9 cellular contexts compared by ENCODE assay signal in the genomic region with DNA sequence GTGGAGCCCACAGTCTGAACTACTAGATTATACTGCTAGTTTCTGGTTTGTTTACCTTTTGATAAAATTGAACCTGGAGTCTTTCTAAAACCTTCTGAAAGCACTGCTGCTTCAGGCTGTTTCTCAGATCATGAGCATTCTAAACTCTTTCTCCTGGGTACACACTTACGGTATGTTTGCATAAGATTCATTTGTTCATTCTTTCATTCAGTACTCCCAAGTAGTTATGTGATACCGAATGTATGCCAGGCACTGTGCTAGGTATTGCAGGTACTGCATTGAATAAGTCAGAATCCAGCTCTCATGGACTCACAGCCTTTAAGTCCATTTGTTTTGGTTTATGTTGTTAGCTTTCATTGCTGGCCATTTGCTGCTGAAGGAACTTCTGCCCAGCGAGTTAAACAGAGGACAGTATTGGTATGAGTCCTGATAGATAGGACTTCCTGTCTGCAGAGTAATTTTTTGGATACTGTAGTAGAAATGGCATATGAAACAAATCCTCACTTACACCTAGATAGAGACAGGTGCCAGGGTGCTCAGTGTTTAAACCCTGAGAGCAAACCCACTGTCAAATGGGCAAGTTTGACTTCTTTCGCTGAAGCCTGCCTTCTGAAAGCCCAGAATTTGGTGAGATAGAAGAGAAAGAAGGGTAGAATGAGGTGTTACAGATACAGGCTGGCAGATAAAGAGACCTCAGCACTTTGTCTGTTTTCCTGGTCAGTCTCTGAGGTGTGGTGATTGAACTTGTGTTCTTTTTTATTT. TPM values are rescaled to one million over a fixed set of nuclear protein-coding genes. Genes with fewer than 3 reads are reported as not detected.
DNase-seq lines count a peak whose midpoint lies in the region; ATAC-seq and TF ChIP-seq lines count a peak whose summit lies in the region.
"Had no signal": no experiment of that assay in that cellular context is flagged by ENCODE, and none has a peak within 500 bp of the region (broad histone marks: within the 10 kb centered on the region; RNA-seq: fewer than 3 reads in every experiment).

No MANE protein-coding gene starts in this region.

- no peak for ATAC-seq in HG03521 (IDR thresholded peaks at IDR 0.05; ENCODE audit: unreplicated experiment)
- no peak for ATAC-seq in HG03457 (IDR thresholded peaks at IDR 0.05; ENCODE audit: unreplicated experiment)

- H3K36me3 ChIP-seq in Caco-2 (ENCODE audit: control insufficient read depth, insufficient read depth, low read length): no peaks in the 10 kb centered on the region
- H3K36me3 ChIP-seq in OCI-LY1 (ENCODE audit: insufficient read depth, low read length): peaks cover 39% of the 10 kb centered on the region; the same call in 1 of the 2 replicates
- H3K36me3 ChIP-seq in endocrine pancreas (ENCODE audit: control insufficient read depth, insufficient read depth, low read length): no peaks in the 10 kb centered on the region
- no peaks in the 10 kb centered on the region for H3K36me3 ChIP-seq in ovary

- H3K4me3 Mint-ChIP-seq in Caco-2 (ENCODE audit: unreplicated experiment): peak overlapping the region; percentile 91

- H3K4me2 ChIP-seq in OCI-LY1 (ENCODE audit: low read length): peak overlapping the region; percentile 99

- no peaks in the 10 kb centered on the region for H4K20me1 ChIP-seq in OCI-LY1 (ENCODE audit: insufficient read depth, low read length)

- H3K9me2 ChIP-seq in OCI-LY1 (ENCODE audit: low read depth, low read length): no peaks in the 10 kb centered on the region

- H3F3A ChIP-seq in OCI-LY1 (ENCODE audit: insufficient read depth, low read length): peaks cover 23% of the 10 kb centered on the region

- intact Hi-C loops in Caco-2 (cut with micrococcal nuclease; ENCODE audit: unreplicated experiment): loop anchor here (2.0 kb wide), 1 partner anchor 19 kb away; no protein-coding TSS in a partner anchor
- intact Hi-C loops in ovary (cut with DNase I): loop anchor here in 2 of 4 donors (5.0 to 10.0 kb wide), 2 partner anchors 101 to 114 kb away; no protein-coding TSS in a partner anchor

- H3K27ac ChIP-seq in OCI-LY1 (ENCODE audit: low read depth, low read length, poor library complexity, severe bottlenecking): peak overlapping the region; percentile 99
- peak overlapping the region in 1 of 2 donors; percentile 93 for H3K27ac ChIP-seq in ovary

- H3K9me3 Mint-ChIP-seq in Caco-2 (ENCODE audit: unreplicated experiment): no peaks in the 10 kb centered on the region

- H3K27ac Mint-ChIP-seq in Caco-2 (ENCODE audit: unreplicated experiment): peak overlapping the region; percentile 78

- H3K27me3 ChIP-seq in Caco-2 (replicated peaks; ENCODE audit: control insufficient read depth, insufficient read depth, low read length): no peaks in the 10 kb centered on the region
- H3K27me3 ChIP-seq in OCI-LY1 (ENCODE audit: insufficient read depth, low read length): no peaks in the 10 kb centered on the region
- no peaks in the 10 kb centered on the region for H3K27me3 ChIP-seq in endocrine pancreas (ENCODE audit: control insufficient read depth, insufficient read depth, low read length)
- H3K27me3 ChIP-seq in ovary: no peaks in the 10 kb centered on the region

- peak overlapping the region; percentile 99 for H3K9ac ChIP-seq in OCI-LY1 (ENCODE audit: low read length)
- H3K9ac ChIP-seq in endocrine pancreas (ENCODE audit: control insufficient read depth, insufficient read depth, low read length): no peak overlapping the region

- H3K4me3 ChIP-seq in Caco-2 (ENCODE audit: low read depth, low read length) (peak overlapping the region; percentile 67), OCI-LY1 (ENCODE audit: low read depth, low read length, poor library complexity, severe bottlenecking) (peak overlapping the region; percentile 97), endocrine pancreas (ENCODE audit: control insufficient read depth, insufficient read depth, low read length) (peak overlapping the region; percentile 89), ovary (peak overlapping the region; percentile 13)

- DNase-seq in Caco-2: no peak
- DNase-seq in ovary: no peak
- DNase-seq in NOMO-1 treated with DMSO at 0.1 percent for 48 hours (lab: John Stamatoyannopoulos, UW; ENCODE audit: unreplicated experiment): no peak
- no peak for DNase-seq in NCI-H774 (lab: John Stamatoyannopoulos, UW)

- peaks cover 26% of the 10 kb centered on the region for H3K4me1 ChIP-seq in Caco-2
- H3K4me1 ChIP-seq in OCI-LY1 (ENCODE audit: insufficient read depth, low read length, severe bottlenecking): peaks cover 73% of the 10 kb centered on the region
- H3K4me1 ChIP-seq in endocrine pancreas (ENCODE audit: control insufficient read depth, insufficient read depth, low read length): peaks cover 28% of the 10 kb centered on the region
- H3K4me1 ChIP-seq in ovary (ENCODE audit: insufficient read depth): peaks cover 21% of the 10 kb centered on the region

- peaks cover 45% of the 10 kb centered on the region for H3K79me2 ChIP-seq in OCI-LY1 (ENCODE audit: insufficient read depth, low read length)

- TF ChIP-seq CTCF in Caco-2 (IDR thresholded peaks at IDR 0.05; ENCODE audit: insufficient read depth in 1 of 2, low read depth in 1 of 2, low read length in 1 of 2, severe bottlenecking in 1 of 2, unreplicated experiment in 1 of 2): no peak
- no peak for TF ChIP-seq CTCF in OCI-LY1 (IDR thresholded peaks at IDR 0.05; ENCODE audit: low read length)
- no peak for TF ChIP-seq CTCF in ovary (IDR thresholded peaks at IDR 0.05)

- TF ChIP-seq EP300 in ovary (IDR thresholded peaks at IDR 0.05): no peak

- peaks cover 43% of the 10 kb centered on the region for H3K4me1 Mint-ChIP-seq in Caco-2 (ENCODE audit: low read depth, unreplicated experiment)

- H3K36me3 Mint-ChIP-seq in Caco-2 (ENCODE audit: insufficient read depth, unreplicated experiment): peaks cover 6% of the 10 kb centered on the region

- CTCF ChIA-PET in Caco-2 (lab: Charles Lee): interaction anchor here (1.4 to 1.6 kb wide), 2 partner anchors 12 to 97 kb away, joined by 3 read pairs; no protein-coding TSS in a partner anchor

- no peak for TF ChIP-seq POLR2A in ovary (IDR thresholded peaks at IDR 0.05)

- no peaks in the 10 kb centered on the region for H3K27me3 Mint-ChIP-seq in Caco-2 (ENCODE audit: insufficient read depth, unreplicated experiment)

- 63 to 72% (median 67%) methylated on average over 4 of the region's 4 CpGs for WGBS in ovary, 3 donors

- H3K9me3 ChIP-seq in Caco-2 (no peaks in the 10 kb centered on the region), OCI-LY1 (ENCODE audit: low read length) (no peaks in the 10 kb centered on the region), endocrine pancreas (ENCODE audit: control insufficient read depth, low read length) (no peaks in the 10 kb centered on the region), ovary (no peaks in the 10 kb centered on the region)

- POLR2A ChIA-PET in Caco-2 (lab: Charles Lee): no interaction called here

- no TSS peak for BruUV-seq in Caco-2 (replicated peaks; lab: Mats Ljungman, UMichigan)

- H2AFZ ChIP-seq in OCI-LY1 (ENCODE audit: low read length): no peak overlapping the region

RNA-seq across cellular contexts. Expression of a gene that starts 2.1 kb away (rescaled TPM):
- total RNA-seq in Caco-2 (2022) (16.6 and 21.5 TPM in 2 replicates), ovary (10 to 100 TPM; 18.0 to 35.3 (median 29.9) TPM)
- polyA plus RNA-seq in ovary: 10 to 100 TPM; 12.6 to 20.3 TPM

RNA-seq across cellular contexts. Expression of a gene that starts 38.8 kb away (rescaled TPM):
- total RNA-seq in Caco-2 (2022) (0.56 and 0.82 TPM in 2 replicates), ovary (not detected)
- under 1 TPM in 1 of 2 donors, not detected in 1; 0.04 TPM for polyA plus RNA-seq in ovary
- total RNA-seq: posterior vena cava had no signal

Comparison
In these comparisons a context has a peak if more than half of its experiments do, and no peak if none do; other contexts are left out.
1. H3K4me3 ChIP-seq: peak in every context shown above with its lines; median percentile 97 in OCI-LY1; 89 in endocrine pancreas; 67 in Caco-2; 13 in ovary.